25 cellular contexts compared by ENCODE assay signal in genomic region chr4:158829254-158829653, GRCh38.
"Had no signal": no experiment of that assay in that cellular context is flagged by ENCODE, and none has a peak within 500 bp of the region (broad histone marks: within the 10 kb centered on the region; RNA-seq: fewer than 3 reads in every experiment).

No MANE protein-coding gene starts in this region.

- H3K27me3 Mint-ChIP-seq: activated naive CD8-positive, alpha-beta T cell treated with anti-CD3 and anti-CD28 coated beads for 36 hours; brain; stimulated activated naive CD8-positive, alpha-beta T cell treated with anti-CD3 and anti-CD28 coated beads, Interleukin-15, Interleukin-2, amounts not matched to agents 100 ng/mL and 50 ng/mL, for 24 hours had no signal

- H3K4me3 ChIP-seq: adrenal gland, esophagus muscularis mucosa, heart left ventricle, upper lobe of right lung had no signal

- H3K27me3 ChIP-seq: adrenal gland, esophagus muscularis mucosa, foreskin keratinocyte, heart left ventricle, upper lobe of right lung had no signal

- DNase-seq: activated CD4-positive, alpha-beta T cell treated with anti-CD3 and anti-CD28 coated beads for 48 hours; activated CD4-positive, alpha-beta T cell treated with anti-CD3 and anti-CD28 coated beads, Interleukin-2, amount 50 U/mL, for 48 hours; activated CD8-positive, alpha-beta memory T cell treated with anti-CD3 and anti-CD28 coated beads for 24 hours; activated effector memory CD4-positive, alpha-beta T cell treated with anti-CD3 and anti-CD28 coated beads, Interleukin-2, amount 50 U/mL, for 16 hours; activated naive CD4-positive, alpha-beta T cell treated with anti-CD3 and anti-CD28 coated beads for 36 hours; activated naive CD8-positive, alpha-beta T cell treated with anti-CD3 and anti-CD28 coated beads for 36 hours; adrenal gland; aorta; endodermal cell; foreskin keratinocyte; heart left ventricle; mammary epithelial cell; naive thymus-derived CD8-positive, alpha-beta T cell; small intestine; stimulated activated CD4-positive, alpha-beta T cell treated with anti-CD3 and anti-CD28 coated beads, Interleukin-4, amount 100 ng/mL, for 24 hours; substantia nigra; T-helper 1 cell; upper lobe of right lung had no signal

- H3K9me3 ChIP-seq: adrenal gland, esophagus muscularis mucosa, heart left ventricle, upper lobe of right lung had no signal

- ATAC-seq: foreskin keratinocyte; heart left ventricle; naive thymus-derived CD8-positive, alpha-beta T cell; sciatic nerve; upper lobe of right lung had no signal

- H3K27ac ChIP-seq: adrenal gland, esophagus muscularis mucosa, foreskin keratinocyte, heart left ventricle, upper lobe of right lung had no signal

- H3K9me3 Mint-ChIP-seq: activated naive CD4-positive, alpha-beta T cell treated with anti-CD3 and anti-CD28 coated beads for 36 hours; activated naive CD8-positive, alpha-beta T cell treated with anti-CD3 and anti-CD28 coated beads for 36 hours; brain; endodermal cell; mesothelial cell of epicardium; naive thymus-derived CD8-positive, alpha-beta T cell; stimulated activated effector memory CD8-positive, alpha-beta T cell treated with anti-CD3 and anti-CD28 coated beads, Interleukin-12 subunit alpha, Interleukin-12 subunit beta, amount 100 ng/mL, for 72 hours; stimulated activated naive CD8-positive, alpha-beta T cell treated with anti-CD3 and anti-CD28 coated beads, Interleukin-15, Interleukin-2, amounts not matched to agents 100 ng/mL and 50 ng/mL, for 24 hours; T-helper 2 cell treated with Interferon-gamma antibody and Interleukin-4, amounts not matched to agents 5 μg/mL and 100 μg/mL, for 36 hours had no signal

- H3K27ac Mint-ChIP-seq: activated naive CD4-positive, alpha-beta T cell treated with anti-CD3 and anti-CD28 coated beads for 36 hours; activated naive CD8-positive, alpha-beta T cell treated with anti-CD3 and anti-CD28 coated beads for 36 hours; endodermal cell; mesothelial cell of epicardium; stimulated activated effector memory CD8-positive, alpha-beta T cell treated with anti-CD3 and anti-CD28 coated beads, Interleukin-12 subunit alpha, Interleukin-12 subunit beta, amount 100 ng/mL, for 72 hours; stimulated activated naive CD8-positive, alpha-beta T cell treated with anti-CD3 and anti-CD28 coated beads, Interleukin-15, Interleukin-2, amounts not matched to agents 100 ng/mL and 50 ng/mL, for 24 hours; T-helper 2 cell treated with Interferon-gamma antibody and Interleukin-4, amounts not matched to agents 5 μg/mL and 100 μg/mL, for 36 hours had no signal

- H3K4me3 Mint-ChIP-seq: activated naive CD4-positive, alpha-beta T cell treated with anti-CD3 and anti-CD28 coated beads for 36 hours; activated naive CD8-positive, alpha-beta T cell treated with anti-CD3 and anti-CD28 coated beads for 36 hours; brain; endodermal cell; mesothelial cell of epicardium; naive thymus-derived CD8-positive, alpha-beta T cell; stimulated activated effector memory CD8-positive, alpha-beta T cell treated with anti-CD3 and anti-CD28 coated beads, Interleukin-12 subunit alpha, Interleukin-12 subunit beta, amount 100 ng/mL, for 72 hours; stimulated activated naive CD8-positive, alpha-beta T cell treated with anti-CD3 and anti-CD28 coated beads, Interleukin-15, Interleukin-2, amounts not matched to agents 100 ng/mL and 50 ng/mL, for 24 hours; T-helper 2 cell treated with Interferon-gamma antibody and Interleukin-4, amounts not matched to agents 5 μg/mL and 100 μg/mL, for 36 hours had no signal
